ENCODE assay signal across 1 cellular context in the genomic region with DNA sequence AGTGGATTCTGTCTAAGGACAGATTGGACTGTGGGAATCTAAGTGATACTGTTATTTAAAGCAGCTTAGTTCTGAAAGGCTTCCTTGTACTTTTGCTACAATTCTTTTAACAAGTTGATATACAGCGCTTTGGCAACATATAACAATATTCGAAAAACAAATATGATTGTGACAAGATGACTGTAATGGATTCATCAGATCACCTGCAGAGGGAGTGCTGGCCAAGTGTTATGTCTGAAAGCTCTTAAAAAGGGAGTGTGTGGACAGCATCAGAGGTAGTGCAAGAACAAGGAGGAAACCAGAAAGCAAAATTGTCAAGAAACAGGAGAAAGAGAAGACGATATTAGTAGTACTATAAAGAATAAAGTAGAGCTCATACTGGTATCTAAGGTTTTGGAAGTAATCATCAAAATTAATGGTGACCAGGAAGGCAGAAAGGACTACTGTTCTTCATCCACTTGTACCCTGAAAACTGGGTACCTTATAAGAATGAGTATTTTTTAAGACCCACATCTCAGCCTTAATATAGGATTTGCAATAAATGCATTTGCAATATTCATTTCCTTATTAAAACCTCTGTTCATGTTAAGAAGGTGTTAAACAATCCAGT.
TF ChIP-seq lines count a peak whose summit lies in the region.

No MANE protein-coding gene starts in this region.

TF ChIP-seq in SK-N-SH treated with all-trans-retinoic acid at 6 μM for 48 hours, 23 proteins besides CTCF, POLR2A, EP300 and RAD21 (continued from another document):
- no peak for TF ChIP-seq POU6F1 (CRISPR knock-in tag; IDR thresholded peaks at IDR 0.05; ENCODE audit: borderline replicate concordance, low read depth)
- TF ChIP-seq CSRNP3 (CRISPR knock-in tag; IDR thresholded peaks at IDR 0.05), result no peak
- no peak for TF ChIP-seq SNAI2 (CRISPR knock-in tag; IDR thresholded peaks at IDR 0.05)
- TF ChIP-seq CSDC2 (CRISPR knock-in tag; IDR thresholded peaks at IDR 0.05), result no peak
- no peak for TF ChIP-seq ARNTL (CRISPR knock-in tag; IDR thresholded peaks at IDR 0.05; ENCODE audit: borderline replicate concordance, low read depth)
- no peak for TF ChIP-seq ZFP3 (CRISPR knock-in tag; IDR thresholded peaks at IDR 0.05)
